In the genomic region with DNA sequence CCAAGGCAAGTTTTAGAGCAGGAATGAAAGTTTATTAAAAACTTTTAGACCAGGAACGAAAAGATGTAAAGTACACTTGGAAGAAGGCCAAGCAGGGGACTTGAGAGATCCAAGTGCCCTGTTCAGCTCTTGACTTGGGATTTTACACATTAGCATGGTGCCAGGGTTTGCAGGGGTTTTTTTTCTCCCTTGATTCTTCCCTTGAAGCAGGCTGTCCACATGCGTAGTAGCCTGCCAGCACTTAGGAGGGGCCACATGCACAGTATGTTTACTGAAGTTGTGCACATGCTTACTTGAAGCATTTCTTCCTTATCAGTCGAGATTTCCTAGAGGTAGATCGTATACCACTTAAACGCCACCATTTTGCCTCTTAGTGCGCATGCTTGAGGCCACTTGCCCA, we compare ENCODE assay signal across 19 cellular contexts.
"Had no signal": no experiment of that assay in that cellular context is flagged by ENCODE, and none has a peak within 500 bp of the region (broad histone marks: within the 10 kb centered on the region; RNA-seq: fewer than 3 reads in every experiment).

No MANE protein-coding gene starts in this region.

- H3K4me2 ChIP-seq: smooth muscle cell had no signal

- H3K36me3 Mint-ChIP-seq: memory B cell, natural killer cell had no signal

- ATAC-seq: natural killer cell; right lobe of liver; stimulated activated naive CD8-positive, alpha-beta T cell treated with anti-CD3 and anti-CD28 coated beads, Interleukin-15, amount 100 ng/mL, for 72 hours had no signal

- H3K4me1 ChIP-seq: colonic mucosa, parathyroid adenoma, right lobe of liver, suprapubic skin, transverse colon had no signal

- H3K4me3 Mint-ChIP-seq: dendritic cell treated with granulocyte-macrophage colony-stimulating factor and Interleukin-4, amounts not matched to agents 40 ng/mL and 50 ng/mL, for 4 days; memory B cell; natural killer cell; stimulated activated naive CD8-positive, alpha-beta T cell treated with anti-CD3 and anti-CD28 coated beads, Interleukin-15, amount 100 ng/mL, for 72 hours had no signal

- H3K27me3 ChIP-seq: colonic mucosa, right lobe of liver, suprapubic skin, transverse colon had no signal

- H3K79me2 ChIP-seq: parathyroid adenoma had no signal

- H3K9me3 Mint-ChIP-seq: dendritic cell treated with granulocyte-macrophage colony-stimulating factor and Interleukin-4, amounts not matched to agents 40 ng/mL and 50 ng/mL, for 4 days; memory B cell had no signal

- H3K9me3 ChIP-seq: colonic mucosa, right lobe of liver, suprapubic skin, transverse colon had no signal

- H2AFZ ChIP-seq: parathyroid adenoma had no signal

- H3K4me3 ChIP-seq: colonic mucosa, lung, right lobe of liver, smooth muscle cell, suprapubic skin, transverse colon had no signal

- H3K4me1 Mint-ChIP-seq: memory B cell; natural killer cell; stimulated activated naive CD8-positive, alpha-beta T cell treated with anti-CD3 and anti-CD28 coated beads, Interleukin-15, amount 100 ng/mL, for 72 hours had no signal

- DNase-seq: colonic mucosa; effector CD8-positive, alpha-beta T cell; hypothalamus; natural killer cell; right lobe of liver; stimulated activated CD4-positive, alpha-beta T cell treated with anti-CD3 and anti-CD28 coated beads, Interleukin-12 subunit alpha, Interleukin-12 subunit beta, amount 100 ng/mL, for 4 hours; stimulated activated CD4-positive, alpha-beta T cell treated with anti-CD3 and anti-CD28 coated beads, Interleukin-1b, Interleukin-23, amount 100 ng/mL, for 48 hours; stimulated activated CD4-positive, alpha-beta T cell treated with anti-CD3 and anti-CD28 coated beads, Interleukin-4, amount 100 ng/mL, for 1 hour; stimulated activated CD8-positive, alpha-beta memory T cell treated with anti-CD3 and anti-CD28 coated beads, Interleukin-4, amount 100 ng/mL, for 48 hours; stimulated activated naive CD4-positive, alpha-beta T cell; stimulated activated naive CD8-positive, alpha-beta T cell treated with anti-CD3 and anti-CD28 coated beads, Interleukin-15, amount 100 ng/mL, for 72 hours; transverse colon had no signal

- H3K27me3 Mint-ChIP-seq: dendritic cell treated with granulocyte-macrophage colony-stimulating factor and Interleukin-4, amounts not matched to agents 40 ng/mL and 50 ng/mL, for 4 days; memory B cell; progenitor cell of endocrine pancreas; stimulated activated naive CD8-positive, alpha-beta T cell treated with anti-CD3 and anti-CD28 coated beads, Interleukin-15, amount 100 ng/mL, for 72 hours had no signal

- H3K36me3 ChIP-seq: colonic mucosa, right lobe of liver, suprapubic skin, transverse colon had no signal

- H3K9ac ChIP-seq: parathyroid adenoma had no signal

- H3K27ac Mint-ChIP-seq: dendritic cell treated with granulocyte-macrophage colony-stimulating factor and Interleukin-4, amounts not matched to agents 40 ng/mL and 50 ng/mL, for 4 days; memory B cell; natural killer cell; progenitor cell of endocrine pancreas; stimulated activated naive CD8-positive, alpha-beta T cell treated with anti-CD3 and anti-CD28 coated beads, Interleukin-15, amount 100 ng/mL, for 72 hours had no signal

- H3K27ac ChIP-seq: colonic mucosa, parathyroid adenoma, right lobe of liver, suprapubic skin, transverse colon had no signal
